Comparison of ENCODE assay signal across 16 cellular contexts in genomic region chr2:2033691-2034090, GRCh38.
DNase-seq lines count a peak whose midpoint lies in the region; TF ChIP-seq lines count a peak whose summit lies in the region.
"Had no signal": no experiment of that assay in that cellular context is flagged by ENCODE, and none has a peak within 500 bp of the region (broad histone marks: within the 10 kb centered on the region; RNA-seq: fewer than 3 reads in every experiment).

No MANE protein-coding gene starts in this region.

- CTCF ChIA-PET in activated CD4-positive, alpha-beta T cell treated with anti-CD3 and anti-CD28 coated beads, Interleukin-2, amount 10 ng/mL, durations not matched to agents 7 days and 5 days (lab: Charles Lee), result no interaction called here

- no peak overlapping the region for H3K4me3 ChIP-seq in suprapubic skin
- no peak overlapping the region for H3K4me3 ChIP-seq in endodermal cell (ENCODE audit: low read length)
- H3K4me3 ChIP-seq: GM23338 had no signal

- WGBS in suprapubic skin, result 83% methylated on average over 5 of the region's 5 CpGs
- 84 to 90% methylated on average over 2 to 5 of the region's 5 CpGs for WGBS in endodermal cell (ENCODE audit: insufficient coverage in 1 of 2, insufficient read length in 1 of 2), 2 experiments

- TF ChIP-seq CTCF in suprapubic skin (IDR thresholded peaks at IDR 0.05) (no peak), endodermal cell (conservative IDR thresholded peaks at IDR 0.05) (no peak)

- no peaks in the 10 kb centered on the region for H3K4me1 Mint-ChIP-seq in activated CD4-positive, alpha-beta T cell treated with anti-CD3 and anti-CD28 coated beads, Interleukin-2, amount 10 ng/mL, durations not matched to agents 24 days and 14 days
- H3K4me1 Mint-ChIP-seq in activated CD4-positive, alpha-beta T cell treated with anti-CD3 and anti-CD28 coated beads, Interleukin-2, amount 10 ng/mL, durations not matched to agents 7 days and 5 days, result no peaks in the 10 kb centered on the region
- no peaks in the 10 kb centered on the region for H3K4me1 Mint-ChIP-seq in endodermal cell
- H3K4me1 Mint-ChIP-seq: GM23338 had no signal

- H3K27me3 ChIP-seq in suprapubic skin (no peaks in the 10 kb centered on the region), endodermal cell (ENCODE audit: control insufficient read depth, insufficient read depth, low read length, poor library complexity, severe bottlenecking) (no peaks in the 10 kb centered on the region)

- POLR2A ChIA-PET in activated CD4-positive, alpha-beta T cell treated with anti-CD3 and anti-CD28 coated beads, Interleukin-2, amount 10 ng/mL, durations not matched to agents 7 days and 5 days (lab: Charles Lee), result no interaction called here

- peak; percentile 45 for DNase-seq in activated CD4-positive, alpha-beta T cell treated with anti-CD3 and anti-CD28 coated beads, Interleukin-2, amount 10 ng/mL, durations not matched to agents 24 days and 14 days
- no peak for DNase-seq in activated CD4-positive, alpha-beta T cell treated with anti-CD3 and anti-CD28 coated beads, Interleukin-2, amount 10 ng/mL, durations not matched to agents 7 days and 5 days
- DNase-seq in NCI-H1694 (lab: John Stamatoyannopoulos, UW) (peak; percentile 27), NCI-H345 (lab: John Stamatoyannopoulos, UW) (peak; percentile 51), suprapubic skin (ENCODE audit: low spot score in 2 of 2) (no peak), islet precursor cell (no peak), endodermal cell (no peak)
- DNase-seq: ACHN; AML-193; Calu3; CD8-positive, alpha-beta T cell; DMS79 treated with DMSO at 0.1 percent for 48 hours; GF-D8; HCEC 1CT; IMR-90 had no signal

- no peak for TF ChIP-seq EP300 in suprapubic skin (IDR thresholded peaks at IDR 0.05)

- H3K4me1 ChIP-seq in suprapubic skin (no peaks in the 10 kb centered on the region), endodermal cell (ENCODE audit: control insufficient read depth, insufficient read depth, low read length) (no peaks in the 10 kb centered on the region)

- no peak overlapping the region for H3K27ac ChIP-seq in suprapubic skin
- H3K27ac ChIP-seq in endodermal cell (ENCODE audit: low read depth, low read length), result no peak overlapping the region

- H3K9ac ChIP-seq in endodermal cell (ENCODE audit: extremely low read depth, low read length, poor library complexity, severe bottlenecking), result no peak overlapping the region

- no peaks in the 10 kb centered on the region for H3K36me3 Mint-ChIP-seq in activated CD4-positive, alpha-beta T cell treated with anti-CD3 and anti-CD28 coated beads, Interleukin-2, amount 10 ng/mL, durations not matched to agents 24 days and 14 days (ENCODE audit: low read depth)
- H3K36me3 Mint-ChIP-seq in activated CD4-positive, alpha-beta T cell treated with anti-CD3 and anti-CD28 coated beads, Interleukin-2, amount 10 ng/mL, durations not matched to agents 7 days and 5 days (ENCODE audit: low read depth), result no peaks in the 10 kb centered on the region
- no peaks in the 10 kb centered on the region for H3K36me3 Mint-ChIP-seq in endodermal cell (ENCODE audit: low read depth)
- H3K36me3 Mint-ChIP-seq: CD8-positive, alpha-beta T cell had no signal

- intact Hi-C loops in activated CD4-positive, alpha-beta T cell treated with anti-CD3 and anti-CD28 coated beads, Interleukin-2, amount 10 ng/mL, durations not matched to agents 24 days and 14 days (cut with micrococcal nuclease), result no loop called here

- no peak overlapping the region for H3K4me3 Mint-ChIP-seq in activated CD4-positive, alpha-beta T cell treated with anti-CD3 and anti-CD28 coated beads, Interleukin-2, amount 10 ng/mL, durations not matched to agents 24 days and 14 days
- H3K4me3 Mint-ChIP-seq in activated CD4-positive, alpha-beta T cell treated with anti-CD3 and anti-CD28 coated beads, Interleukin-2, amount 10 ng/mL, durations not matched to agents 7 days and 5 days, result no peak overlapping the region
- H3K4me3 Mint-ChIP-seq in endodermal cell, result no peak overlapping the region
- H3K4me3 Mint-ChIP-seq: CD8-positive, alpha-beta T cell; GM23338 had no signal

- no peaks in the 10 kb centered on the region for H3K36me3 ChIP-seq in suprapubic skin
- H3K36me3 ChIP-seq in endodermal cell (ENCODE audit: control insufficient read depth, insufficient read depth, low read length), result no peaks in the 10 kb centered on the region

- H3K9me3 ChIP-seq in suprapubic skin (no peaks in the 10 kb centered on the region), endodermal cell (ENCODE audit: control insufficient read depth, low read length) (no peaks in the 10 kb centered on the region)

- no peak overlapping the region for H3K27ac Mint-ChIP-seq in activated CD4-positive, alpha-beta T cell treated with anti-CD3 and anti-CD28 coated beads, Interleukin-2, amount 10 ng/mL, durations not matched to agents 24 days and 14 days
- no peak overlapping the region for H3K27ac Mint-ChIP-seq in activated CD4-positive, alpha-beta T cell treated with anti-CD3 and anti-CD28 coated beads, Interleukin-2, amount 10 ng/mL, durations not matched to agents 7 days and 5 days
- no peak overlapping the region for H3K27ac Mint-ChIP-seq in endodermal cell
- H3K27ac Mint-ChIP-seq: CD8-positive, alpha-beta T cell had no signal

- TF ChIP-seq POLR2A in suprapubic skin (IDR thresholded peaks at IDR 0.05), result no peak

- no peaks in the 10 kb centered on the region for H3K27me3 Mint-ChIP-seq in activated CD4-positive, alpha-beta T cell treated with anti-CD3 and anti-CD28 coated beads, Interleukin-2, amount 10 ng/mL, durations not matched to agents 24 days and 14 days
- no peaks in the 10 kb centered on the region for H3K27me3 Mint-ChIP-seq in activated CD4-positive, alpha-beta T cell treated with anti-CD3 and anti-CD28 coated beads, Interleukin-2, amount 10 ng/mL, durations not matched to agents 7 days and 5 days
- H3K27me3 Mint-ChIP-seq in endodermal cell (ENCODE audit: insufficient read depth), result no peaks in the 10 kb centered on the region

- no peaks in the 10 kb centered on the region for H3K9me3 Mint-ChIP-seq in activated CD4-positive, alpha-beta T cell treated with anti-CD3 and anti-CD28 coated beads, Interleukin-2, amount 10 ng/mL, durations not matched to agents 24 days and 14 days
- H3K9me3 Mint-ChIP-seq in activated CD4-positive, alpha-beta T cell treated with anti-CD3 and anti-CD28 coated beads, Interleukin-2, amount 10 ng/mL, durations not matched to agents 7 days and 5 days, result no peaks in the 10 kb centered on the region
- no peaks in the 10 kb centered on the region for H3K9me3 Mint-ChIP-seq in endodermal cell
- H3K9me3 Mint-ChIP-seq: CD8-positive, alpha-beta T cell; GM23338 had no signal

Comparison
In these comparisons a context has a peak if more than half of its experiments do, and no peak if none do; other contexts are left out.
1. DNase-seq: peak in activated CD4-positive, alpha-beta T cell treated with anti-CD3 and anti-CD28 coated beads, Interleukin-2, amount 10 ng/mL, durations not matched to agents 24 days and 14 days (single experiment), NCI-H1694 (single experiment) and NCI-H345 (single experiment); none in activated CD4-positive, alpha-beta T cell treated with anti-CD3 and anti-CD28 coated beads, Interleukin-2, amount 10 ng/mL, durations not matched to agents 7 days and 5 days (single experiment), suprapubic skin (0 of 2), islet precursor cell (single experiment) and endodermal cell (single experiment).